In genomic region chr10:98374176-98374969, GRCh38 we compare ENCODE assay signal across 12 cellular contexts. TPM values are rescaled to one million over a fixed set of nuclear protein-coding genes. Genes with fewer than 3 reads are reported as not detected.
DNase-seq lines count a peak whose midpoint lies in the region; ATAC-seq and TF ChIP-seq lines count a peak whose summit lies in the region.
"Had no signal": no experiment of that assay in that cellular context is flagged by ENCODE, and none has a peak within 500 bp of the region (broad histone marks: within the 10 kb centered on the region; RNA-seq: fewer than 3 reads in every experiment).

No MANE protein-coding gene starts in this region.

- H3K14ac ChIP-seq in H9 (ENCODE audit: insufficient read depth, low read length) = no peak overlapping the region

- H3K9me3 ChIP-seq in H9 (ENCODE audit: control insufficient read depth, low read depth, low read length) (no peaks in the 10 kb centered on the region), RWPE2 (ENCODE audit: severe bottlenecking) (no peaks in the 10 kb centered on the region), tibial nerve (peaks cover 0 to 6% (median 0%) of the 10 kb centered on the region in 4 donors)
- no peaks in the 10 kb centered on the region for H3K9me3 ChIP-seq in CD8-positive, alpha-beta memory T cell (ENCODE audit: low read length)
- H3K9me3 ChIP-seq: adrenal gland had no signal

- no peak overlapping the region for H2BK20ac ChIP-seq in H9 (ENCODE audit: low read depth, low read length, poor library complexity, severe bottlenecking)

- CTCF ChIA-PET in CD8-positive, alpha-beta memory T cell (lab: Charles Lee) = no interaction called here

- peaks cover 1% of the 10 kb centered on the region; the same call in 1 of the 2 replicates for H3K27me3 Mint-ChIP-seq in H9 (ENCODE audit: low read depth)
- H3K27me3 Mint-ChIP-seq in CD8-positive, alpha-beta memory T cell = peaks cover 7 to 15% of the 10 kb centered on the region in 2 donors

- H4K91ac ChIP-seq in H9 (ENCODE audit: insufficient read length, low read depth, low read length) = no peak overlapping the region

- H3K23me2 ChIP-seq in H9 (ENCODE audit: insufficient read length, low read depth, low read length, poor library complexity, severe bottlenecking) = no peaks in the 10 kb centered on the region

- ATAC-seq in RWPE2 (ENCODE audit: low read depth) (peak; percentile 99), HG02763 (IDR thresholded peaks at IDR 0.05; ENCODE audit: unreplicated experiment) (no peak)

- H3K36me3 ChIP-seq in RWPE2 (ENCODE audit: low read depth) (no peaks in the 10 kb centered on the region), tibial nerve (peaks cover 0 to 27% (median 2%) of the 10 kb centered on the region in 3 donors)
- H3K36me3 ChIP-seq in CD8-positive, alpha-beta memory T cell (ENCODE audit: insufficient read depth, low read length) = no peaks in the 10 kb centered on the region
- H3K36me3 ChIP-seq: adrenal gland had no signal

- no peak overlapping the region for H3K4me3 Mint-ChIP-seq in H9
- no peak overlapping the region for H3K4me3 Mint-ChIP-seq in CD8-positive, alpha-beta memory T cell
- H3K4me3 Mint-ChIP-seq: neural crest cell had no signal

- H3K4me3 ChIP-seq in RWPE2 (ENCODE audit: severe bottlenecking) (no peak overlapping the region), tibial nerve (no peak overlapping the region)
- H3K4me3 ChIP-seq in CD8-positive, alpha-beta memory T cell (ENCODE audit: low read length) = no peak overlapping the region
- H3K4me3 ChIP-seq: adrenal gland had no signal

- no peak overlapping the region for H3K56ac ChIP-seq in H9 (ENCODE audit: insufficient read length, low read depth, low read length)

- H3K79me2 ChIP-seq in H9 (ENCODE audit: insufficient read depth, low read length) = no peaks in the 10 kb centered on the region

- no peak overlapping the region for H3K4ac ChIP-seq in H9 (ENCODE audit: low read depth, low read length)

- H3K9ac ChIP-seq in H9 (ENCODE audit: extremely low read depth, insufficient read length, low read length) = no peak overlapping the region

- peaks cover 0 to 3% (median 0%) of the 10 kb centered on the region in 3 experiments; a peak in 3 of 7 replicates for H3K36me3 Mint-ChIP-seq in H9 (ENCODE audit: insufficient read depth in 1 of 3, low read depth in 3 of 3)
- H3K36me3 Mint-ChIP-seq in CD8-positive, alpha-beta memory T cell = peaks cover 0 to 3% (median 0%) of the 10 kb centered on the region in 3 donors

- no peak overlapping the region for H4K5ac ChIP-seq in H9 (ENCODE audit: insufficient read length, low read depth, low read length)

- peaks cover 19 to 22% of the 10 kb centered on the region in 2 experiments for H3K4me1 Mint-ChIP-seq in H9
- no peaks in the 10 kb centered on the region for H3K4me1 Mint-ChIP-seq in CD8-positive, alpha-beta memory T cell

- H3K4me1 ChIP-seq in H9 (ENCODE audit: insufficient read depth, low read length) (no peaks in the 10 kb centered on the region; the same call in 1 of the 2 replicates), RWPE2 (ENCODE audit: insufficient read depth, poor library complexity, severe bottlenecking) (peaks cover 3% of the 10 kb centered on the region), tibial nerve (peaks cover 0 to 20% (median 0%) of the 10 kb centered on the region in 4 donors)
- no peaks in the 10 kb centered on the region for H3K4me1 ChIP-seq in CD8-positive, alpha-beta memory T cell (ENCODE audit: insufficient read depth, low read length)
- H3K4me1 ChIP-seq: adrenal gland had no signal

- no peak overlapping the region for H3K18ac ChIP-seq in H9 (ENCODE audit: insufficient read length, low read depth, low read length)

- no peak overlapping the region for H2AFZ ChIP-seq in H9 (ENCODE audit: low read length)

- H4K8ac ChIP-seq in H9 (replicated peaks; ENCODE audit: insufficient read length, low read depth, low read length) = no peak overlapping the region

- H4K20me1 ChIP-seq in H9 (ENCODE audit: control insufficient read depth, insufficient read depth, insufficient read length) = no peaks in the 10 kb centered on the region

- no CpG with 5 or more reads among the region's 8 CpGs for WGBS in H9 (ENCODE audit: extremely low coverage, insufficient read length, low lambda C conversion rate)
- 52 to 54% methylated on average over 8 of the region's 8 CpGs for WGBS in tibial nerve, 2 donors

- no peaks in the 10 kb centered on the region for H3K79me1 ChIP-seq in H9 (ENCODE audit: insufficient read depth, low read depth, low read length, poor library complexity, severe bottlenecking)

- H3K9me3 Mint-ChIP-seq in H9 = peaks cover 10 to 11% of the 10 kb centered on the region in 2 experiments; a peak in 4 of 5 replicates
- H3K9me3 Mint-ChIP-seq in CD8-positive, alpha-beta memory T cell = peaks cover 0 to 2% (median 0%) of the 10 kb centered on the region in 5 donors
- H3K9me3 Mint-ChIP-seq: neural crest cell had no signal

- TF ChIP-seq POLR2A in tibial nerve (IDR thresholded peaks at IDR 0.05) = no peak

- POLR2A ChIA-PET in CD8-positive, alpha-beta memory T cell (lab: Charles Lee) = no interaction called here

- H2BK12ac ChIP-seq in H9 (ENCODE audit: insufficient read length, low read depth, low read length) = no peak overlapping the region

- DNase-seq in A172 (ENCODE audit: low spot score) = peak; percentile 63
- no peak for DNase-seq in H9
- DNase-seq in RWPE2 (ENCODE audit: low spot score) = no peak
- peak; percentile 60 for DNase-seq in iPS-NIHi11 (ENCODE audit: low spot score)
- no peak for DNase-seq in NCI-H2171 treated with DMSO at 0.1 percent for 48 hours (lab: John Stamatoyannopoulos, UW)
- no peak for DNase-seq in tibial nerve (ENCODE audit: low spot score in 2 of 2)
- DNase-seq in CD8-positive, alpha-beta memory T cell = no peak
- DNase-seq: activated CD4-positive, alpha-beta T cell treated with anti-CD3 and anti-CD28 coated beads for 1 hour; adrenal gland; glutamatergic neuron had no signal

- TF ChIP-seq EP300 in tibial nerve (IDR thresholded peaks at IDR 0.05) = no peak

- peak overlapping the region in 2 of 3 experiments; percentile 34 to 41; a peak in 3 of 7 replicates for H3K27ac Mint-ChIP-seq in H9
- H3K27ac Mint-ChIP-seq in CD8-positive, alpha-beta memory T cell = peak overlapping the region in 1 of 8 donors; percentile 75

- H3K27me3 ChIP-seq in H9 (ENCODE audit: insufficient read depth, low read length) = no peaks in the 10 kb centered on the region
- H3K27me3 ChIP-seq in RWPE2 (ENCODE audit: insufficient read depth, poor library complexity, severe bottlenecking) = no peaks in the 10 kb centered on the region
- no peaks in the 10 kb centered on the region for H3K27me3 ChIP-seq in tibial nerve
- H3K27me3 ChIP-seq in CD8-positive, alpha-beta memory T cell (ENCODE audit: insufficient read depth, low read length, poor library complexity, severe bottlenecking) = no peaks in the 10 kb centered on the region
- H3K27me3 ChIP-seq: adrenal gland had no signal

- no peak overlapping the region for H2BK120ac ChIP-seq in H9 (ENCODE audit: low read depth, low read length, poor library complexity, severe bottlenecking)

- no peak overlapping the region for H2BK15ac ChIP-seq in H9 (ENCODE audit: low read depth, low read length)

- TF ChIP-seq CTCF in H9 (conservative IDR thresholded peaks at IDR 0.05) (no peak), RWPE2 (IDR thresholded peaks at IDR 0.05; ENCODE audit: poor library complexity, severe bottlenecking) (no peak), tibial nerve (IDR thresholded peaks at IDR 0.05) (no peak)

- H2AK5ac ChIP-seq in H9 (ENCODE audit: insufficient read length, low read length) = no peak overlapping the region

- H3K27ac ChIP-seq in H9 (ENCODE audit: insufficient read length, low read depth, low read length) (no peak overlapping the region), RWPE2 (ENCODE audit: poor library complexity, severe bottlenecking) (peak overlapping the region; percentile 22), tibial nerve (no peak overlapping the region)
- H3K27ac ChIP-seq in CD8-positive, alpha-beta memory T cell (ENCODE audit: low read depth, low read length) = no peak overlapping the region

- no peak overlapping the region for H3T11ph ChIP-seq in H9 (ENCODE audit: low read length)

- H3K4me2 ChIP-seq in H9 (ENCODE audit: insufficient read depth, insufficient read length, low read length) = no peak overlapping the region

- no peak overlapping the region for H2BK5ac ChIP-seq in H9 (ENCODE audit: insufficient read length, low read length)

- no peak overlapping the region for H3K23ac ChIP-seq in H9 (ENCODE audit: insufficient read length, low read depth, low read length)

RNA-seq across cellular contexts. Expression of gene PYROXD2, which starts 40.6 kb away (rescaled TPM):
- total RNA-seq in A172 (2014; rRNA removed; shearing (Covaris generic)) = 8.3 and 10.9 TPM in 2 replicates
- total RNA-seq in H9 (2021) = 2.1 and 5.3 TPM in 2 replicates
- 10 to 100 TPM; 14.2 to 27.0 (median 20.8) TPM for total RNA-seq in tibial nerve
- total RNA-seq in CD8-positive, alpha-beta memory T cell = 1 to 10 TPM; 3.6 to 4.0 TPM
- polyA plus RNA-seq in CD8-positive, alpha-beta memory T cell = 5.3 TPM

Comparison
In these comparisons a context has a peak if more than half of its experiments do, and no peak if none do; other contexts are left out.
1. DNase-seq: peak in A172 (single experiment) and iPS-NIHi11 (single experiment); none in H9 (single experiment), RWPE2 (single experiment), NCI-H2171 treated with DMSO at 0.1 percent for 48 hours (single experiment), tibial nerve (0 of 2) and CD8-positive, alpha-beta memory T cell (0 of 5).